In genomic region chr14:75279153-75279738, GRCh38 we compare ENCODE assay signal across 7 cellular contexts.
A peak's percentile ranks its signal among the peaks of the same experiment; 100 is the strongest.
DNase-seq lines count a peak whose midpoint lies in the region; ATAC-seq lines count a peak whose summit lies in the region.

No MANE protein-coding gene starts in this region.

- DNase-seq in NCI-H146 treated with DMSO at 0.1 percent for 48 hours (lab: John Stamatoyannopoulos, UW; ENCODE audit: unreplicated experiment) (peak; percentile 15), medulla oblongata (ENCODE audit: extremely low spot score) (peak; percentile 76), HuH-7.5 (ENCODE audit: low spot score) (no peak)
- peak; percentile 68 for DNase-seq in activated CD4-positive, alpha-beta T cell treated with anti-CD3 and anti-CD28 coated beads for 48 hours
- peak; percentile 41 for DNase-seq in effector CD8-positive, alpha-beta T cell (lab: John Stamatoyannopoulos, UW)
- DNase-seq in stimulated activated naive B cell treated with anti-CD40 and anti-IgM and Interleukin-4, amounts not matched to agents 10 μg/mL and 1 μg/mL and 100 μg/mL, for 72 hours, result peak; percentile 47

- peaks cover 19 to 21% of the 10 kb centered on the region in 2 donors for H3K27me3 Mint-ChIP-seq in stimulated activated naive B cell treated with anti-CD40 and anti-IgM and Interleukin-4, amounts not matched to agents 10 μg/mL and 1 μg/mL and 100 μg/mL, for 72 hours

- peak overlapping the region; percentile 99 for H3K27ac Mint-ChIP-seq in stimulated activated naive B cell treated with anti-CD40 and anti-IgM and Interleukin-4, amounts not matched to agents 10 μg/mL and 1 μg/mL and 100 μg/mL, for 72 hours

- no peaks in the 10 kb centered on the region for H3K9me3 Mint-ChIP-seq in stimulated activated naive B cell treated with anti-CD40 and anti-IgM and Interleukin-4, amounts not matched to agents 10 μg/mL and 1 μg/mL and 100 μg/mL, for 72 hours

- H3K36me3 Mint-ChIP-seq in stimulated activated naive B cell treated with anti-CD40 and anti-IgM and Interleukin-4, amounts not matched to agents 10 μg/mL and 1 μg/mL and 100 μg/mL, for 72 hours, result peaks cover 13 to 29% of the 10 kb centered on the region in 2 donors

- peaks cover 41 to 65% of the 10 kb centered on the region in 2 donors for H3K4me1 Mint-ChIP-seq in stimulated activated naive B cell treated with anti-CD40 and anti-IgM and Interleukin-4, amounts not matched to agents 10 μg/mL and 1 μg/mL and 100 μg/mL, for 72 hours

- peak overlapping the region; percentile 92 to 98 for H3K4me3 Mint-ChIP-seq in stimulated activated naive B cell treated with anti-CD40 and anti-IgM and Interleukin-4, amounts not matched to agents 10 μg/mL and 1 μg/mL and 100 μg/mL, for 72 hours

- ATAC-seq in GM19372 (IDR thresholded peaks at IDR 0.05; ENCODE audit: low read depth, unreplicated experiment), result peak; percentile 15
- ATAC-seq in stimulated activated naive B cell treated with anti-CD40 and anti-IgM and Interleukin-4, amounts not matched to agents 10 μg/mL and 1 μg/mL and 100 μg/mL, for 72 hours (replicated peaks), result peak; percentile 28
